ENCODE assay signal across 10 cellular contexts in genomic region chr7:155356323-155357105, GRCh38. TPM values are rescaled to one million over a fixed set of nuclear protein-coding genes. Genes with fewer than 3 reads are reported as not detected.
DNase-seq lines count a peak whose midpoint lies in the region; ATAC-seq and TF ChIP-seq lines count a peak whose summit lies in the region.
"Had no signal": no experiment of that assay in that cellular context is flagged by ENCODE, and none has a peak within 500 bp of the region (broad histone marks: within the 10 kb centered on the region; RNA-seq: fewer than 3 reads in every experiment).

No MANE protein-coding gene starts in this region.

- peaks cover 0 to 8% (median 2%) of the 10 kb centered on the region in 7 donors for H3K9me3 Mint-ChIP-seq in CD14-positive monocyte

- H3K27me3 ChIP-seq in left lung = peaks cover 0 to 89% of the 10 kb centered on the region in 2 donors
- H3K27me3 ChIP-seq: right atrium auricular region had no signal

- peaks cover 2 to 8% (median 7%) of the 10 kb centered on the region in 3 donors for H3K27me3 Mint-ChIP-seq in CD14-positive monocyte (ENCODE audit: low read depth in 3 of 3)

- H3K4me1 ChIP-seq in HEK293 (ENCODE audit: control insufficient read depth, insufficient read depth, low read length) (no peaks in the 10 kb centered on the region), left lung (peaks cover 0 to 29% of the 10 kb centered on the region in 2 donors)
- H3K4me1 ChIP-seq: right atrium auricular region had no signal

- no peaks in the 10 kb centered on the region for H3K36me3 ChIP-seq in HEK293 (ENCODE audit: control insufficient read depth in 2 of 2, insufficient read depth in 1 of 2, low read length in 2 of 2)
- H3K36me3 ChIP-seq in left lung = no peaks in the 10 kb centered on the region
- H3K36me3 ChIP-seq: right atrium auricular region had no signal

- H3K27ac ChIP-seq in HEK293 (ENCODE audit: extremely low read depth, low read depth, low read length) (no peak overlapping the region), left lung (peak overlapping the region in 1 of 2 donors; percentile 73)
- H3K27ac ChIP-seq: right atrium auricular region had no signal

- CTCF ChIA-PET in HEK293 (lab: Yijun Ruan, JAX) = interaction anchor here (0.5 to 2.8 kb wide), 18 partner anchors 12 to 1672 kb away, joined by 3 to 18 read pairs (median 3); no protein-coding TSS in a partner anchor

- DNase-seq in CD14-positive monocyte (ENCODE audit: low spot score) (peak; percentile 42), SW480 (ENCODE audit: low spot score) (peak; percentile 45), left lung (peak; percentile 20 to 32)
- no peak for DNase-seq in activated CD8-positive, alpha-beta memory T cell treated with anti-CD3 and anti-CD28 coated beads for 24 hours

- no peak overlapping the region for H3K4me3 ChIP-seq in HEK293 (ENCODE audit: low read depth, low read length)
- H3K4me3 ChIP-seq in left lung = no peak overlapping the region
- H3K4me3 ChIP-seq: right atrium auricular region had no signal

- H3K4me1 Mint-ChIP-seq in CD14-positive monocyte = peaks cover 51% of the 10 kb centered on the region

- ATAC-seq in left lung = no peak
- no peak for ATAC-seq in HG03039 (IDR thresholded peaks at IDR 0.05; ENCODE audit: unreplicated experiment)
- ATAC-seq in GM21576 (IDR thresholded peaks at IDR 0.05; ENCODE audit: unreplicated experiment) = no peak
- no peak for ATAC-seq in HG03460 (IDR thresholded peaks at IDR 0.05; ENCODE audit: unreplicated experiment)

- no peak overlapping the region for H3K4me3 Mint-ChIP-seq in CD14-positive monocyte
- H3K4me3 Mint-ChIP-seq: T-helper 1 cell treated with Interleukin-12 subunit alpha and Interleukin-12 subunit beta and Interleukin-4 antibody, amounts not matched to agents 30 μg/mL and 1 μg/mL, for 36 hours had no signal

- no peaks in the 10 kb centered on the region for H3K36me3 Mint-ChIP-seq in CD14-positive monocyte

- no peaks in the 10 kb centered on the region for H3K9me3 ChIP-seq in HEK293 (ENCODE audit: control insufficient read depth, insufficient read depth, low read depth, low read length)
- H3K9me3 ChIP-seq in left lung = no peaks in the 10 kb centered on the region
- H3K9me3 ChIP-seq: right atrium auricular region had no signal

- TF ChIP-seq CTCF in CD14-positive monocyte (IDR thresholded peaks at IDR 0.05) (peak; percentile 50), HEK293 (tag by site-specific recombination; IDR thresholded peaks at IDR 0.05) (no peak), left lung (IDR thresholded peaks at IDR 0.05) (peak in 1 of 2 donors; percentile 13)

- peak overlapping the region; percentile 87 to 97 (median 94) for H3K27ac Mint-ChIP-seq in CD14-positive monocyte
- H3K27ac Mint-ChIP-seq: T-helper 1 cell treated with Interleukin-12 subunit alpha and Interleukin-12 subunit beta and Interleukin-4 antibody, amounts not matched to agents 30 μg/mL and 1 μg/mL, for 36 hours had no signal

- intact Hi-C loops in CD14-positive monocyte (cut with micrococcal nuclease) = loop anchor here in 1 of 2 donors (5.0 kb wide), 2 partner anchors 64 to 149 kb away; no protein-coding TSS in a partner anchor
- intact Hi-C loops in left lung (cut with DNase I) = no loop called here

- POLR2A ChIA-PET in HEK293 (lab: Yijun Ruan, JAX) = no interaction called here

TF ChIP-seq in HEK293, 187 proteins besides CTCF, POLR2A, EP300 and RAD21:
- TF ChIP-seq TRIM28 (IDR thresholded peaks at IDR 0.05; ENCODE audit: borderline replicate concordance, low read length) = no peak
- TF ChIP-seq ZNF658 (tag by site-specific recombination; IDR thresholded peaks at IDR 0.05) = no peak
- TF ChIP-seq ZNF10 (tag by site-specific recombination; IDR thresholded peaks at IDR 0.05) = peak; percentile 95
- peak; percentile 16; the same call in 1 of the 2 replicates for TF ChIP-seq ZNF654 (tag by site-specific recombination; IDR thresholded peaks at IDR 0.05; ENCODE audit: low read depth)

RNA-seq across cellular contexts. Expression of gene INSIG1, which starts 58.8 kb away (rescaled TPM):
- 10 to 100 TPM; 37.1 to 39.6 TPM for polyA plus RNA-seq in CD14-positive monocyte
- total RNA-seq in left lung = 100 to 1,000 TPM in 1 of 2 donors, 10 to 100 TPM in 1; 64.9 to 170 TPM
